28 cellular contexts compared by ENCODE assay signal in the genomic region with DNA sequence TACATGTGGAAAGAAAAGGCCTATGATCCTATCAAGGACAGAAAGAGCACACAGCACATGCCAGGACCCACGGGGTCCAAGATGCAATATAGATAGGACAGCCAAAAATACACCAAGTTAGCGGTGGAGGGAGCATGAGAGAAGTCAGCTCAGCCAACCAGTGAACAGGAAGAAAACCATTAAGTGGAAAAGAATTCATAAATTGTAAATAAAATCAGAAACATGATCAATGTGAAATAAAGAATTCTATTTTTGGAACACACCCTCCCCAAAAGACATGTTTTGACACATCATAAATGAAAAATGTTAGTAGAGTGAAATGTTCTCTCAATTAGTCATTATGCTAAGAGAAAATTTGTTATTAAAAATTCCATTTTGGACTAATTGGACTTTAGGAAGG.
"Had no signal": no experiment of that assay in that cellular context is flagged by ENCODE, and none has a peak within 500 bp of the region (broad histone marks: within the 10 kb centered on the region; RNA-seq: fewer than 3 reads in every experiment).

No MANE protein-coding gene starts in this region.

- H3K4me1 ChIP-seq: adrenal gland, breast epithelium, SJCRH30 had no signal

- H3K9me3 ChIP-seq: adrenal gland, breast epithelium, SJCRH30 had no signal

- H3K36me3 ChIP-seq: adrenal gland, breast epithelium, SJCRH30 had no signal

- H3K27ac ChIP-seq: adrenal gland, breast epithelium, SJCRH30 had no signal

- DNase-seq: activated CD4-positive, alpha-beta T cell treated with anti-CD3 and anti-CD28 coated beads for 48 hours; activated CD4-positive, alpha-beta T cell treated with anti-CD3 and anti-CD28 coated beads, Interleukin-2, amount 50 U/mL, for 4 hours; activated CD4-positive, CD25-positive, alpha-beta regulatory T cell treated with anti-CD3 and anti-CD28 coated beads, Interleukin-2, amount 50 U/mL, for 72 hours; activated CD8-positive, alpha-beta memory T cell treated with anti-CD3 and anti-CD28 coated beads, Interleukin-2, amount 50 U/mL, for 48 hours; activated CD8-positive, alpha-beta T cell treated with anti-CD3 and anti-CD28 coated beads, Interleukin-2, amount 10 ng/mL, durations not matched to agents 7 days and 5 days; activated naive CD4-positive, alpha-beta T cell treated with anti-CD3 and anti-CD28 coated beads, Interleukin-2, amount 50 U/mL, for 16 hours; activated naive CD8-positive, alpha-beta T cell treated with anti-CD3 and anti-CD28 coated beads, Interleukin-2, amount 10 ng/mL, durations not matched to agents 7 days and 5 days; activated T-cell treated with anti-CD3 and anti-CD28 coated beads, Interleukin-2, amount 50 U/mL, for 1 hour; adrenal gland; anterior cingulate cortex; Karpas-422; MM.1S; NCI-H1048; NCI-H146; NCI-H1930; NCI-H2107; NCI-H2171 treated with DMSO at 0.1 percent for 48 hours; NCI-H226; NCI-H526; NCI-H82; Right ventricle myocardium superior; RPMI8226; SJCRH30; SW 1271 had no signal

- H3K27me3 ChIP-seq: adrenal gland, breast epithelium, SJCRH30 had no signal

- ATAC-seq: activated CD8-positive, alpha-beta T cell treated with anti-CD3 and anti-CD28 coated beads, Interleukin-2, amount 10 ng/mL, durations not matched to agents 7 days and 5 days; Panc1; SK-N-SH treated with all-trans-retinoic acid at 6 μM for 48 hours; WTC11 had no signal

- H3K4me3 ChIP-seq: adrenal gland, breast epithelium, SJCRH30 had no signal
